8 cellular contexts compared by ENCODE assay signal in genomic region chr2:203327918-203328734, GRCh38. TPM values are rescaled to one million over a fixed set of nuclear protein-coding genes. Genes with fewer than 3 reads are reported as not detected.
DNase-seq lines count a peak whose midpoint lies in the region; ATAC-seq and TF ChIP-seq lines count a peak whose summit lies in the region.

ABI2 (plus strand) TSS chr2:203328394; CDS start chr2:203328515, 121 bp downstream.

- H4K20me1 ChIP-seq in HCT116 (ENCODE audit: insufficient read depth): no peaks in the 10 kb centered on the region

- RAD21 ChIA-PET in HCT116 (lab: Charles Lee; ENCODE audit: low non-redundant PET in 1 of 2, low total read pairs in 2 of 2, uncharacterized antibody in 2 of 2, unreplicated experiment in 2 of 2): no interaction called here

- peak within 1 kb of the TSS; percentile 90 for H3K14ac ChIP-seq in trophoblast cell (ENCODE audit: low read length)

- peak within 1 kb of the TSS; percentile 66 for H2BK5ac ChIP-seq in trophoblast cell (ENCODE audit: low read depth, low read length, poor library complexity)

- H3K9me2 ChIP-seq in HCT116 (ENCODE audit: insufficient read depth): no peaks in the 10 kb centered on the region

- H3K4me1 ChIP-seq in HCT116 (ENCODE audit: control insufficient read depth in 1 of 2, insufficient read depth in 2 of 2, low read length in 2 of 2) (peaks cover 13 to 21% of the 10 kb centered on the region in 2 experiments), adipocyte (ENCODE audit: control insufficient read depth, insufficient read depth, low read length) (peaks cover 25% of the 10 kb centered on the region), trophoblast cell (ENCODE audit: control insufficient read depth in 1 of 2, insufficient read depth in 2 of 2, low read length in 2 of 2) (no peaks in the 10 kb centered on the region), tibial artery (peaks cover 0 to 27% (median 10%) of the 10 kb centered on the region in 4 donors)

- POLR2A ChIA-PET in HCT116 (lab: Charles Lee): interaction anchor here (0.9 kb wide), 1 partner anchor 89 kb away, joined by 3 read pairs; the partner anchor contains the start of gene CYP20A1

- CTCF ChIA-PET in HCT116 (lab: Charles Lee): no interaction called here

- no peak for TF ChIP-seq RAD21 in HCT116 (IDR thresholded peaks at IDR 0.05; ENCODE audit: low read depth)

- H3K4me2 ChIP-seq in HCT116 (ENCODE audit: low read length) (peak within 1 kb of the TSS; percentile 92), trophoblast cell (ENCODE audit: low read length) (peak within 1 kb of the TSS; percentile 90)

- H3K79me2 ChIP-seq in HCT116 (ENCODE audit: insufficient read depth, low read length) (peaks cover 49% of the 10 kb centered on the region), trophoblast cell (ENCODE audit: control insufficient read depth, insufficient read depth, low read length, poor library complexity) (peaks cover 12% of the 10 kb centered on the region)

- H3K4ac ChIP-seq in trophoblast cell (ENCODE audit: low read depth, low read length): peak within 1 kb of the TSS; percentile 74

- no peaks in the 10 kb centered on the region for H3K9me3 ChIP-seq in HCT116 (ENCODE audit: control insufficient read depth in 1 of 2, insufficient read depth in 1 of 2, low read depth in 1 of 2, low read length in 2 of 2)
- H3K9me3 ChIP-seq in adipocyte (ENCODE audit: control insufficient read depth, low read length): no peaks in the 10 kb centered on the region
- H3K9me3 ChIP-seq in trophoblast cell (ENCODE audit: insufficient read depth, low read depth, low read length): no peaks in the 10 kb centered on the region
- H3K9me3 ChIP-seq in tibial artery: no peaks in the 10 kb centered on the region

- BruUV-seq in HCT116 (replicated peaks; lab: Mats Ljungman, UMichigan): no TSS peak

- TF ChIP-seq CTCF in HCT116 (IDR thresholded peaks at IDR 0.05 in 2 of 3, conservative IDR thresholded peaks at IDR 0.05 in 1 of 3; ENCODE audit: borderline replicate concordance in 1 of 3, insufficient read depth in 1 of 3, low read depth in 2 of 3, low read length in 2 of 3) (no peak), tibial artery (IDR thresholded peaks at IDR 0.05) (no peak)

- H3K36me3 ChIP-seq in HCT116 (ENCODE audit: control insufficient read depth in 1 of 2, insufficient read depth in 2 of 2, low read length in 2 of 2) (no peaks in the 10 kb centered on the region), adipocyte (ENCODE audit: control insufficient read depth, insufficient read depth, low read length, severe bottlenecking) (no peaks in the 10 kb centered on the region), trophoblast cell (ENCODE audit: control insufficient read depth in 1 of 2, insufficient read depth in 2 of 2, low read length in 2 of 2) (no peaks in the 10 kb centered on the region), tibial artery (no peaks in the 10 kb centered on the region)

- peak within 1 kb of the TSS; percentile 90 for H4K8ac ChIP-seq in trophoblast cell (ENCODE audit: low read depth, low read length)

- peak within 1 kb of the TSS; percentile 80 for H2BK120ac ChIP-seq in trophoblast cell (ENCODE audit: insufficient read depth, low read length, poor library complexity)

- H4K91ac ChIP-seq in trophoblast cell (ENCODE audit: low read depth, low read length): peak within 1 kb of the TSS; percentile 75

- H3K9ac ChIP-seq in HCT116 (ENCODE audit: low read length): peak within 1 kb of the TSS; percentile 83
- H3K9ac ChIP-seq in adipocyte (ENCODE audit: low read length): peak within 1 kb of the TSS; percentile 88
- peak within 1 kb of the TSS; percentile 87 for H3K9ac ChIP-seq in trophoblast cell (ENCODE audit: low read length)

- no peak within 1 kb of the TSS for H3K23ac ChIP-seq in trophoblast cell (ENCODE audit: low read length)

- H4K12ac ChIP-seq in trophoblast cell (ENCODE audit: low read depth, low read length): peak within 1 kb of the TSS; percentile 91

- peak within 1 kb of the TSS; percentile 18 for H2BK12ac ChIP-seq in trophoblast cell (ENCODE audit: low read length)

- H2AFZ ChIP-seq in HCT116 (ENCODE audit: low read depth, low read length, poor library complexity, severe bottlenecking): peak within 1 kb of the TSS; percentile 75
- peak within 1 kb of the TSS; percentile 98 for H2AFZ ChIP-seq in trophoblast cell (ENCODE audit: insufficient read depth, low read length, poor library complexity)

- H3K79me1 ChIP-seq in trophoblast cell (ENCODE audit: low read length): peaks cover 11% of the 10 kb centered on the region

- peak; percentile 74 for DNase-seq in GDM1 (lab: John Stamatoyannopoulos, UW)
- peak; percentile 38 for DNase-seq in HCT116 (ENCODE audit: low read depth, low spot score)
- peak; percentile 60 for DNase-seq in NAMALWA (ENCODE audit: low spot score)
- peak; percentile 74 for DNase-seq in SW480 (ENCODE audit: low spot score)
- DNase-seq in adipocyte (ENCODE audit: low read depth): peak; percentile 93
- peak; percentile 92 for DNase-seq in cardiac septum (ENCODE audit: low spot score)
- DNase-seq in trophoblast cell: peak; percentile 59 to 76
- DNase-seq in tibial artery: peak; percentile 66 to 89

- H3K27ac ChIP-seq in HCT116 (ENCODE audit: low read depth, low read length): peak within 1 kb of the TSS; percentile 89
- peak within 1 kb of the TSS; percentile 87 for H3K27ac ChIP-seq in trophoblast cell (ENCODE audit: low read depth, low read length)
- peak within 1 kb of the TSS; percentile 85 to 90 for H3K27ac ChIP-seq in tibial artery

- H2AK5ac ChIP-seq in trophoblast cell (ENCODE audit: low read length): no peak within 1 kb of the TSS

- H3K27me3 ChIP-seq in HCT116 (ENCODE audit: insufficient read depth, low read length) (no peaks in the 10 kb centered on the region), adipocyte (replicated peaks; ENCODE audit: control insufficient read depth, insufficient read depth, low read length) (no peaks in the 10 kb centered on the region), trophoblast cell (ENCODE audit: insufficient read depth, low read length) (no peaks in the 10 kb centered on the region), tibial artery (no peaks in the 10 kb centered on the region)

- peak; percentile 60 for TF ChIP-seq POLR2A in HCT116 (IDR thresholded peaks at IDR 0.05; ENCODE audit: borderline replicate concordance, extremely low read depth, insufficient read depth, insufficient read length)

- peak; percentile 81 for ATAC-seq in HCT116

- peak within 1 kb of the TSS; percentile 86 for H3K18ac ChIP-seq in trophoblast cell (ENCODE audit: low read length)

- WGBS in trophoblast cell (ENCODE audit: extremely low coverage, insufficient coverage, insufficient read length): no CpG with 5 or more reads among the region's 97 CpGs

- H3K4me3 ChIP-seq in HCT116 (replicated peaks in 1 of 2; ENCODE audit: low read depth in 1 of 2, low read length in 2 of 2) (peak within 1 kb of the TSS; percentile 55 to 74), adipocyte (ENCODE audit: low read length) (peak within 1 kb of the TSS; percentile 97), trophoblast cell (ENCODE audit: low read depth, low read length) (peak within 1 kb of the TSS; percentile 99), tibial artery (peak within 1 kb of the TSS; percentile 96 to 99)

- intact Hi-C loops in HCT116 (cut with micrococcal nuclease): no loop called here
- intact Hi-C loops in cardiac septum (cut with DNase I): loop anchor here (5.0 kb wide), 1 partner anchor 91 kb away; the partner anchor contains the start of gene CYP20A1
- intact Hi-C loops in tibial artery (cut with DNase I; ENCODE audit: low total_unique reads): no loop called here

TF ChIP-seq in HCT116, 20 proteins besides CTCF, POLR2A, EP300 and RAD21 (continues in another document):
- TF ChIP-seq ZNF274 (IDR thresholded peaks at IDR 0.05; ENCODE audit: low read depth, low read length) (no peak), CEBPB (IDR thresholded peaks at IDR 0.05; ENCODE audit: low read depth) (no peak), EZH2phosphoT487 (IDR thresholded peaks at IDR 0.05; ENCODE audit: borderline replicate concordance) (no peak), EGR1 (IDR thresholded peaks at IDR 0.05; ENCODE audit: low read depth) (peak; percentile 85), SRF (IDR thresholded peaks at IDR 0.05; ENCODE audit: low read depth) (no peak), FOSL1 (IDR thresholded peaks at IDR 0.05; ENCODE audit: low read depth) (no peak), ZFX (IDR thresholded peaks at IDR 0.05) (peak; percentile 57), MAX (IDR thresholded peaks at IDR 0.05) (no peak)
- TF ChIP-seq, protein P1, sequence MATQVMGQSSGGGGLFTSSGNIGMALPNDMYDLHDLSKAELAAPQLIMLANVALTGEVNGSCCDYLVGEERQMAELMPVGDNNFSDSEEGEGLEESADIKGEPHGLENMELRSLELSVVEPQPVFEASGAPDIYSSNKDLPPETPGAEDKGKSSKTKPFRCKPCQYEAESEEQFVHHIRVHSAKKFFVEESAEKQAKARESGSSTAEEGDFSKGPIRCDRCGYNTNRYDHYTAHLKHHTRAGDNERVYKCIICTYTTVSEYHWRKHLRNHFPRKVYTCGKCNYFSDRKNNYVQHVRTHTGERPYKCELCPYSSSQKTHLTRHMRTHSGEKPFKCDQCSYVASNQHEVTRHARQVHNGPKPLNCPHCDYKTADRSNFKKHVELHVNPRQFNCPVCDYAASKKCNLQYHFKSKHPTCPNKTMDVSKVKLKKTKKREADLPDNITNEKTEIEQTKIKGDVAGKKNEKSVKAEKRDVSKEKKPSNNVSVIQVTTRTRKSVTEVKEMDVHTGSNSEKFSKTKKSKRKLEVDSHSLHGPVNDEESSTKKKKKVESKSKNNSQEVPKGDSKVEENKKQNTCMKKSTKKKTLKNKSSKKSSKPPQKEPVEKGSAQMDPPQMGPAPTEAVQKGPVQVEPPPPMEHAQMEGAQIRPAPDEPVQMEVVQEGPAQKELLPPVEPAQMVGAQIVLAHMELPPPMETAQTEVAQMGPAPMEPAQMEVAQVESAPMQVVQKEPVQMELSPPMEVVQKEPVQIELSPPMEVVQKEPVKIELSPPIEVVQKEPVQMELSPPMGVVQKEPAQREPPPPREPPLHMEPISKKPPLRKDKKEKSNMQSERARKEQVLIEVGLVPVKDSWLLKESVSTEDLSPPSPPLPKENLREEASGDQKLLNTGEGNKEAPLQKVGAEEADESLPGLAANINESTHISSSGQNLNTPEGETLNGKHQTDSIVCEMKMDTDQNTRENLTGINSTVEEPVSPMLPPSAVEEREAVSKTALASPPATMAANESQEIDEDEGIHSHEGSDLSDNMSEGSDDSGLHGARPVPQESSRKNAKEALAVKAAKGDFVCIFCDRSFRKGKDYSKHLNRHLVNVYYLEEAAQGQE (IDR thresholded peaks at IDR 0.05; ENCODE audit: low read depth): no peak
- TF ChIP-seq, protein P2, sequence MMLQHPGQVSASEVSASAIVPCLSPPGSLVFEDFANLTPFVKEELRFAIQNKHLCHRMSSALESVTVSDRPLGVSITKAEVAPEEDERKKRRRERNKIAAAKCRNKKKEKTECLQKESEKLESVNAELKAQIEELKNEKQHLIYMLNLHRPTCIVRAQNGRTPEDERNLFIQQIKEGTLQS (IDR thresholded peaks at IDR 0.05): no peak

RNA-seq across cellular contexts. Expression of gene ABI2, which starts in this region (rescaled TPM):
- total RNA-seq in HCT116 (2021; ENCODE audit: unreplicated experiment) (75.6 TPM), cardiac septum (91.7 TPM)
- 40.5 and 44.3 TPM in 2 replicates for polyA plus RNA-seq in HCT116 (2012)
- polyA plus RNA-seq in trophoblast cell (2013): 40.3 and 46.5 TPM in 2 replicates

Comparison
In these comparisons a context has a peak if more than half of its experiments do, and no peak if none do; other contexts are left out.
1. Peak in every context shown above with its lines: DNase-seq, ATAC-seq, H3K4me3 ChIP-seq and H3K27ac ChIP-seq.
2. DNase-seq: peak in every context shown above with its lines; median percentile 93 in adipocyte; 92 in cardiac septum; 78 in tibial artery; 74 in GDM1; 74 in SW480; 68 in trophoblast cell; 60 in NAMALWA; 38 in HCT116.